In the genomic region with DNA sequence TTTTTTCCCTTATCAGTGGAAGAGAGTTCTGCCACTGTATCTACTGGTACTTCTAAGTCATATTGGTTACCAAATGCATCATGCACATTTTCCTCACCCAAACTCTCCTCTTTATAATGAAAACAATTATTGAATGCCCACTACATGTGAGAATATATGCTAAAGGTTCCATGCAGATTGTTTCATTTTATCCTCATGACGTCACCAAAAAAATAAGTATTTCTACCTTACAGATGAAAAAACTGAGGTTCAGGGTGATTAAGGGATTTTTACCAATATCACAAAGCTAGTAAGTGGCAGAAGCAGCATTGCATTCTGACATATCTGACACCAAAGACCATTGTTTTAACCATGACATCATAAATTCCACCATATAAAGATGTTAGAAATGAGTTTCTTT, we compare ENCODE assay signal across 22 cellular contexts. TPM values are rescaled to one million over a fixed set of nuclear protein-coding genes. Genes with fewer than 3 reads are reported as not detected.
DNase-seq lines count a peak whose midpoint lies in the region; ATAC-seq and TF ChIP-seq lines count a peak whose summit lies in the region.
"Had no signal": no experiment of that assay in that cellular context is flagged by ENCODE, and none has a peak within 500 bp of the region (broad histone marks: within the 10 kb centered on the region; RNA-seq: fewer than 3 reads in every experiment).

No MANE protein-coding gene starts in this region.

- no peaks in the 10 kb centered on the region for H3K36me3 Mint-ChIP-seq in activated T-cell treated with anti-CD3 and anti-CD28 coated beads, Interleukin-2, amount 50 U/mL, for 72 hours (ENCODE audit: insufficient read depth in 2 of 2)
- H3K36me3 Mint-ChIP-seq in activated T-cell treated with anti-CD3 and anti-CD28 coated beads, Interleukin-2, amount 50 U/mL, for 24 hours (ENCODE audit: low read depth) = no peaks in the 10 kb centered on the region
- H3K36me3 Mint-ChIP-seq in activated T-helper 2 cell treated with anti-CD3 and anti-CD28 coated beads, Interferon-gamma antibody, Interleukin-2, Interleukin-4, amounts not matched to agents 10 μg/mL and 5 μg/mL and 100 μg/mL, durations not matched to agents 14 hours and 24 hours and 36 hours (ENCODE audit: low read depth) = no peaks in the 10 kb centered on the region
- H3K36me3 Mint-ChIP-seq in natural killer cell treated with Interleukin-12 subunit alpha and Interleukin-12 subunit beta and Interleukin-15 and Interleukin-18, amount 100 ng/mL, for 72 hours = no peaks in the 10 kb centered on the region
- H3K36me3 Mint-ChIP-seq in naive thymus-derived CD8-positive, alpha-beta T cell = no peaks in the 10 kb centered on the region
- H3K36me3 Mint-ChIP-seq: CD8-positive, alpha-beta memory T cell had no signal

- H3K4me3 Mint-ChIP-seq in activated T-cell treated with anti-CD3 and anti-CD28 coated beads, Interleukin-2, amount 50 U/mL, for 72 hours = peak overlapping the region in 1 of 2 donors; percentile 48
- H3K4me3 Mint-ChIP-seq in activated T-cell treated with anti-CD3 and anti-CD28 coated beads, Interleukin-2, amount 50 U/mL, for 24 hours = no peak overlapping the region
- H3K4me3 Mint-ChIP-seq in activated T-helper 2 cell treated with anti-CD3 and anti-CD28 coated beads, Interferon-gamma antibody, Interleukin-2, Interleukin-4, amounts not matched to agents 10 μg/mL and 5 μg/mL and 100 μg/mL, durations not matched to agents 14 hours and 24 hours and 36 hours (ENCODE audit: low read depth) = no peak overlapping the region
- H3K4me3 Mint-ChIP-seq in natural killer cell treated with Interleukin-12 subunit alpha and Interleukin-12 subunit beta and Interleukin-15 and Interleukin-18, amount 100 ng/mL, for 72 hours = peak overlapping the region; percentile 51
- H3K4me3 Mint-ChIP-seq in naive thymus-derived CD8-positive, alpha-beta T cell = no peak overlapping the region
- H3K4me3 Mint-ChIP-seq: CD14-positive monocyte; CD4-positive, alpha-beta T cell; CD8-positive, alpha-beta memory T cell; HFFc6 had no signal

- peaks cover 41% of the 10 kb centered on the region for H3K4me1 Mint-ChIP-seq in activated T-cell treated with anti-CD3 and anti-CD28 coated beads, Interleukin-2, amount 50 U/mL, for 72 hours (ENCODE audit: low read depth)
- peaks cover 27% of the 10 kb centered on the region for H3K4me1 Mint-ChIP-seq in activated T-cell treated with anti-CD3 and anti-CD28 coated beads, Interleukin-2, amount 50 U/mL, for 24 hours (ENCODE audit: low read depth)
- H3K4me1 Mint-ChIP-seq in activated T-helper 2 cell treated with anti-CD3 and anti-CD28 coated beads, Interferon-gamma antibody, Interleukin-2, Interleukin-4, amounts not matched to agents 10 μg/mL and 5 μg/mL and 100 μg/mL, durations not matched to agents 14 hours and 24 hours and 36 hours (ENCODE audit: low read depth) = peaks cover 24% of the 10 kb centered on the region
- H3K4me1 Mint-ChIP-seq in natural killer cell treated with Interleukin-12 subunit alpha and Interleukin-12 subunit beta and Interleukin-15 and Interleukin-18, amount 100 ng/mL, for 72 hours (ENCODE audit: low read depth in 2 of 2) = peaks cover 17 to 45% of the 10 kb centered on the region in 2 donors
- no peaks in the 10 kb centered on the region for H3K4me1 Mint-ChIP-seq in naive thymus-derived CD8-positive, alpha-beta T cell

- no peak for DNase-seq in activated T-cell treated with anti-CD3 and anti-CD28 coated beads, Interleukin-2, amount 50 U/mL, for 72 hours
- no peak for DNase-seq in activated T-cell treated with anti-CD3 and anti-CD28 coated beads, Interleukin-2, amount 50 U/mL, for 24 hours
- DNase-seq in OCI-M1 (lab: John Stamatoyannopoulos, UW) (peak; percentile 18), RWPE1 (ENCODE audit: low spot score) (no peak)
- DNase-seq in activated T-helper 2 cell treated with anti-CD3 and anti-CD28 coated beads, Interferon-gamma antibody, Interleukin-2, Interleukin-4, amounts not matched to agents 10 μg/mL and 5 μg/mL and 100 μg/mL, durations not matched to agents 14 hours and 24 hours and 36 hours (ENCODE audit: low spot score) = no peak
- DNase-seq in natural killer cell treated with Interleukin-12 subunit alpha and Interleukin-12 subunit beta and Interleukin-15 and Interleukin-18, amount 100 ng/mL, for 72 hours (ENCODE audit: low spot score) = no peak
- no peak for DNase-seq in naive thymus-derived CD8-positive, alpha-beta T cell
- DNase-seq: 8988T; ACHN; AML-193; BE2C; CD4-positive, alpha-beta T cell; CD8-positive, alpha-beta memory T cell; DMS 273 treated with DMSO at 0.1 percent for 48 hours; DMS79; EL; GDM1; GOT3; HFFc6 had no signal

- no peaks in the 10 kb centered on the region for H3K9me3 Mint-ChIP-seq in activated T-cell treated with anti-CD3 and anti-CD28 coated beads, Interleukin-2, amount 50 U/mL, for 72 hours
- H3K9me3 Mint-ChIP-seq in activated T-cell treated with anti-CD3 and anti-CD28 coated beads, Interleukin-2, amount 50 U/mL, for 24 hours = no peaks in the 10 kb centered on the region
- no peaks in the 10 kb centered on the region for H3K9me3 Mint-ChIP-seq in activated T-helper 2 cell treated with anti-CD3 and anti-CD28 coated beads, Interferon-gamma antibody, Interleukin-2, Interleukin-4, amounts not matched to agents 10 μg/mL and 5 μg/mL and 100 μg/mL, durations not matched to agents 14 hours and 24 hours and 36 hours
- H3K9me3 Mint-ChIP-seq in natural killer cell treated with Interleukin-12 subunit alpha and Interleukin-12 subunit beta and Interleukin-15 and Interleukin-18, amount 100 ng/mL, for 72 hours = no peaks in the 10 kb centered on the region
- no peaks in the 10 kb centered on the region for H3K9me3 Mint-ChIP-seq in naive thymus-derived CD8-positive, alpha-beta T cell
- H3K9me3 Mint-ChIP-seq: CD4-positive, alpha-beta T cell; CD8-positive, alpha-beta memory T cell; HFFc6 had no signal

- H3K27me3 Mint-ChIP-seq in activated T-cell treated with anti-CD3 and anti-CD28 coated beads, Interleukin-2, amount 50 U/mL, for 72 hours (ENCODE audit: low read depth) = peaks cover 13% of the 10 kb centered on the region
- peaks cover 8% of the 10 kb centered on the region for H3K27me3 Mint-ChIP-seq in activated T-cell treated with anti-CD3 and anti-CD28 coated beads, Interleukin-2, amount 50 U/mL, for 24 hours
- H3K27me3 Mint-ChIP-seq in activated T-helper 2 cell treated with anti-CD3 and anti-CD28 coated beads, Interferon-gamma antibody, Interleukin-2, Interleukin-4, amounts not matched to agents 10 μg/mL and 5 μg/mL and 100 μg/mL, durations not matched to agents 14 hours and 24 hours and 36 hours (ENCODE audit: low read depth) = peaks cover 19% of the 10 kb centered on the region
- no peaks in the 10 kb centered on the region for H3K27me3 Mint-ChIP-seq in natural killer cell treated with Interleukin-12 subunit alpha and Interleukin-12 subunit beta and Interleukin-15 and Interleukin-18, amount 100 ng/mL, for 72 hours
- H3K27me3 Mint-ChIP-seq in naive thymus-derived CD8-positive, alpha-beta T cell = peaks cover 0 to 10% (median 3%) of the 10 kb centered on the region in 5 donors
- H3K27me3 Mint-ChIP-seq: CD8-positive, alpha-beta memory T cell had no signal

- peak overlapping the region; percentile 47 for H3K27ac Mint-ChIP-seq in activated T-cell treated with anti-CD3 and anti-CD28 coated beads, Interleukin-2, amount 50 U/mL, for 72 hours
- no peak overlapping the region for H3K27ac Mint-ChIP-seq in activated T-cell treated with anti-CD3 and anti-CD28 coated beads, Interleukin-2, amount 50 U/mL, for 24 hours
- H3K27ac Mint-ChIP-seq in activated T-helper 2 cell treated with anti-CD3 and anti-CD28 coated beads, Interferon-gamma antibody, Interleukin-2, Interleukin-4, amounts not matched to agents 10 μg/mL and 5 μg/mL and 100 μg/mL, durations not matched to agents 14 hours and 24 hours and 36 hours = peak overlapping the region; percentile 31
- peak overlapping the region in 1 of 2 donors; percentile 74 for H3K27ac Mint-ChIP-seq in natural killer cell treated with Interleukin-12 subunit alpha and Interleukin-12 subunit beta and Interleukin-15 and Interleukin-18, amount 100 ng/mL, for 72 hours
- no peak overlapping the region for H3K27ac Mint-ChIP-seq in naive thymus-derived CD8-positive, alpha-beta T cell
- H3K27ac Mint-ChIP-seq: CD14-positive monocyte; CD4-positive, alpha-beta T cell; HFFc6 had no signal

- POLR2A ChIA-PET in RWPE1 (lab: Yijun Ruan, JAX; ENCODE audit: low non-redundant PET) = no interaction called here
- POLR2A ChIA-PET in naive thymus-derived CD8-positive, alpha-beta T cell (lab: Charles Lee) = no interaction called here

- no peak overlapping the region for H3K27ac ChIP-seq in RWPE1
- H3K27ac ChIP-seq: A549; BLaER1 treated with 17β-estradiol and CSF1 and Interleukin-3, amounts not matched to agents 10 nM and 100 nM had no signal

- CTCF ChIA-PET in RWPE1 (lab: Yijun Ruan, JAX) = no interaction called here

- no peak for ATAC-seq in activated T-cell treated with anti-CD3 and anti-CD28 coated beads, Interleukin-2, amount 50 U/mL, for 72 hours (replicated peaks in 1 of 2)
- no peak for ATAC-seq in natural killer cell treated with Interleukin-12 subunit alpha and Interleukin-12 subunit beta and Interleukin-15 and Interleukin-18, amount 100 ng/mL, for 72 hours
- no peak for ATAC-seq in naive thymus-derived CD8-positive, alpha-beta T cell
- ATAC-seq: A549 had no signal

- intact Hi-C loops in activated T-helper 2 cell treated with anti-CD3 and anti-CD28 coated beads, Interferon-gamma antibody, Interleukin-2, Interleukin-4, amounts not matched to agents 10 μg/mL and 5 μg/mL and 100 μg/mL, durations not matched to agents 14 hours and 24 hours and 36 hours (cut with micrococcal nuclease) = loop anchor here (2.0 to 5.0 kb wide), 7 partner anchors 54 to 484 kb away; no protein-coding TSS in a partner anchor

- TF ChIP-seq CTCF in RWPE1 (conservative IDR thresholded peaks at IDR 0.05; ENCODE audit: low read depth) = no peak

RNA-seq across cellular contexts. Expression of a gene that starts 51.9 kb away (rescaled TPM):
- total RNA-seq in activated T-cell treated with anti-CD3 and anti-CD28 coated beads, Interleukin-2, amount 50 U/mL, for 72 hours = 10 to 100 TPM; 22.5 to 58.2 TPM
- total RNA-seq in activated T-helper 2 cell treated with anti-CD3 and anti-CD28 coated beads, Interferon-gamma antibody, Interleukin-2, Interleukin-4, amounts not matched to agents 10 μg/mL and 5 μg/mL and 100 μg/mL, durations not matched to agents 14 hours and 24 hours and 36 hours = 50.9 and 53.2 TPM in 2 replicates
- 100 to 1,000 TPM; 181 to 248 TPM for total RNA-seq in natural killer cell treated with Interleukin-12 subunit alpha and Interleukin-12 subunit beta and Interleukin-15 and Interleukin-18, amount 100 ng/mL, for 72 hours
- 1 to 10 TPM; 8.2 to 9.4 TPM for total RNA-seq in naive thymus-derived CD8-positive, alpha-beta T cell
- 10 to 100 TPM in 1 of 3 donors, under 1 TPM in 2; 0.08 to 18.8 (median 0.58) TPM for polyA plus RNA-seq in naive thymus-derived CD8-positive, alpha-beta T cell

Comparison
In these comparisons a context has a peak if more than half of its experiments do, and no peak if none do; other contexts are left out.
1. H3K27ac Mint-ChIP-seq: peak in activated T-cell treated with anti-CD3 and anti-CD28 coated beads, Interleukin-2, amount 50 U/mL, for 72 hours (single experiment) and activated T-helper 2 cell treated with anti-CD3 and anti-CD28 coated beads, Interferon-gamma antibody, Interleukin-2, Interleukin-4, amounts not matched to agents 10 μg/mL and 5 μg/mL and 100 μg/mL, durations not matched to agents 14 hours and 24 hours and 36 hours (single experiment); none in activated T-cell treated with anti-CD3 and anti-CD28 coated beads, Interleukin-2, amount 50 U/mL, for 24 hours (single experiment) and naive thymus-derived CD8-positive, alpha-beta T cell (0 of 10).